29 cellular contexts compared by ENCODE assay signal in the genomic region with DNA sequence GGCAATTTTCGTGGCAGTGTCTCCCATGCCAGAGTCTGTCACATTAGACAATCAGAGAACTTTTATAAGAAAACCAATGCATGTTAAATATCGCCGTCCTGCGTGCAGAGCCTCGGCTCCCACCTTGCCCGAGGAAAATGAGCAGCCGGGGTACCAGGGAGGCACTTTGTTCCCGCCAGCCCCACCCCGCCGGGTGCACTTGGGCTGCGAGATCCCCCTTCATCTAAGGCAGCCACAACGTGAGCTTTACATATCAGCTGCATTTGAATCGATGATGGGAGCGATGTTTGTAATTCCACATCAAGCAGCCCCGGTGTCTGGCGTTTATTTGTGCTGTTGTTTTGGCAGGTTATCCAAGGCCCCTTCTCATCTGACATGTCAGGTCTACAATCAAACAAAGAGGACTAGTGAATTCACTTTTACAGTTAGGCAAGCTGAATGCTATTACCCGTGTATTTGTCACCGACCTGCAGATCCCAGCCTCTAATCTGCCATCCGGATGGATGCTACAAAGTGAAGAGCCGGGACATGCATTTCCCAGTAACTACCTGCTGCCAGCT.
"Had no signal": no experiment of that assay in that cellular context is flagged by ENCODE, and none has a peak within 500 bp of the region (broad histone marks: within the 10 kb centered on the region; RNA-seq: fewer than 3 reads in every experiment).

No MANE protein-coding gene starts in this region.

- H3K4me1 ChIP-seq: colonic mucosa, foreskin keratinocyte, left lung, pancreas, suprapubic skin had no signal

- H3K79me2 ChIP-seq: hepatocyte had no signal

- H3K36me3 Mint-ChIP-seq: naive thymus-derived CD4-positive, alpha-beta T cell had no signal

- ATAC-seq: foreskin keratinocyte; gastroesophageal sphincter; heart left ventricle; left cardiac atrium; left lung; naive thymus-derived CD4-positive, alpha-beta T cell; pancreas; sciatic nerve; stimulated activated naive CD8-positive, alpha-beta T cell treated with anti-CD3 and anti-CD28 coated beads, Interleukin-15, amount 100 ng/mL, for 72 hours had no signal

- H3K4me3 Mint-ChIP-seq: dendritic cell treated with granulocyte-macrophage colony-stimulating factor and Interleukin-4, amounts not matched to agents 40 ng/mL and 50 ng/mL, for 4 days; naive thymus-derived CD4-positive, alpha-beta T cell; nephron; stimulated activated naive CD8-positive, alpha-beta T cell treated with anti-CD3 and anti-CD28 coated beads, Interleukin-15, amount 100 ng/mL, for 72 hours had no signal

- H3K4me2 ChIP-seq: hepatocyte, smooth muscle cell had no signal

- H3K4me1 Mint-ChIP-seq: naive thymus-derived CD4-positive, alpha-beta T cell; nephron; stimulated activated naive CD8-positive, alpha-beta T cell treated with anti-CD3 and anti-CD28 coated beads, Interleukin-15, amount 100 ng/mL, for 72 hours had no signal

- DNase-seq: effector CD8-positive, alpha-beta T cell; foreskin keratinocyte; heart left ventricle; left cardiac atrium; left lung; mammary epithelial cell; mesendoderm; midbrain; naive thymus-derived CD4-positive, alpha-beta T cell; occipital lobe; pancreas; stimulated activated CD4-positive, alpha-beta T cell treated with anti-CD3 and anti-CD28 coated beads, Interleukin-12 subunit alpha, Interleukin-12 subunit beta, amount 100 ng/mL, for 4 hours; stimulated activated CD4-positive, alpha-beta T cell treated with anti-CD3 and anti-CD28 coated beads, Interleukin-1b, Interleukin-23, amount 100 ng/mL, for 48 hours; stimulated activated CD4-positive, alpha-beta T cell treated with anti-CD3 and anti-CD28 coated beads, Interleukin-4, amount 100 ng/mL, for 1 hour; stimulated activated CD8-positive, alpha-beta memory T cell treated with anti-CD3 and anti-CD28 coated beads, Interleukin-4, amount 100 ng/mL, for 48 hours; stimulated activated naive CD4-positive, alpha-beta T cell; stimulated activated naive CD8-positive, alpha-beta T cell treated with anti-CD3 and anti-CD28 coated beads, Interleukin-15, amount 100 ng/mL, for 72 hours; trophoblast cell had no signal

- H3K36me3 ChIP-seq: colonic mucosa, esophagus muscularis mucosa, gastroesophageal sphincter, heart left ventricle, left lung, pancreas, suprapubic skin had no signal

- H3K9me3 ChIP-seq: colonic mucosa, esophagus muscularis mucosa, gastroesophageal sphincter, heart left ventricle, left lung, pancreas, suprapubic skin had no signal

- H3K27me3 ChIP-seq: colonic mucosa, foreskin keratinocyte, hepatocyte had no signal

- H3K4me3 ChIP-seq: colonic mucosa, esophagus muscularis mucosa, gastroesophageal sphincter, heart left ventricle, hepatocyte, left lung, pancreas, smooth muscle cell, suprapubic skin had no signal

- H3K27ac ChIP-seq: colonic mucosa, esophagus muscularis mucosa, foreskin keratinocyte, gastroesophageal sphincter, heart left ventricle, hepatocyte, left lung, pancreas, suprapubic skin had no signal

- H2AFZ ChIP-seq: hepatocyte had no signal

- H3K27ac Mint-ChIP-seq: dendritic cell treated with granulocyte-macrophage colony-stimulating factor and Interleukin-4, amounts not matched to agents 40 ng/mL and 50 ng/mL, for 4 days; naive thymus-derived CD4-positive, alpha-beta T cell; nephron; stimulated activated naive CD8-positive, alpha-beta T cell treated with anti-CD3 and anti-CD28 coated beads, Interleukin-15, amount 100 ng/mL, for 72 hours had no signal

- H3K9me3 Mint-ChIP-seq: dendritic cell treated with granulocyte-macrophage colony-stimulating factor and Interleukin-4, amounts not matched to agents 40 ng/mL and 50 ng/mL, for 4 days; naive thymus-derived CD4-positive, alpha-beta T cell; nephron; stimulated activated naive CD8-positive, alpha-beta T cell treated with anti-CD3 and anti-CD28 coated beads, Interleukin-15, amount 100 ng/mL, for 72 hours had no signal

- FAIRE-seq: endothelial cell of umbilical vein, islet of Langerhans, pancreas had no signal
